In the genomic region with DNA sequence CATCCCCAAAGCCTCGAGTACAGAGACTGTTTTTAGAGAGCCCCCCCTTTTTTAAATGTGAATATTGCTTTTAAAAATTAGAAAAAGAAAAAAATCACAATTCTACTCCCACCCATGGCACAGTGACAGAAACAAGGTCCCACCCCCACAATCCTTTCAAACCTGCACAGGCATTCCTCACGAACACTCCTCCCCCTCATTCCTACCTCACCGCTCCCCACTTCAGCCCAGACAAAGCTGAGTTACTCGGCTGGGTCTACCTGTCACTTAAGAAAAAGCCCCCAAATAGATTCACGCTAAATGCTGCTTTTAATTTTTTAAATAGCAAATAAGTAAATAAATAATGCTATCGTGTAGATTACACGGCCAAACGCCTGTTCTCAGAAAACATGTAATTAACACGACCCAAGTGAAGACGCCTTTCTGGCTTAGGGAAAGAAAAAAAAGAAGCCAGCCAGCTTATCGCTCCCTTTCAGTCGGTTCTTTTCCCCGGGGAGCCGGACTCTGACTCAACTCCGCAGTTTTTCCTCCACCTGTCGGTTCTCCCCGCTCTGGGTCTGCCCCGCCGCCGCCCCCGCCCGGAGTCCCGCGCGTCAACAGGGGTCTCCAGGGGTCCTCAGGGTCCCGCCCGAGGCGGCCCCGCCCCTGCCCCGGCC, we compare ENCODE assay signal across 8 cellular contexts. TPM values are rescaled to one million over a fixed set of nuclear protein-coding genes. Genes with fewer than 3 reads are reported as not detected.
DNase-seq lines count a peak whose midpoint lies in the region; ATAC-seq and TF ChIP-seq lines count a peak whose summit lies in the region.

No MANE protein-coding gene starts in this region.

- H3K56ac ChIP-seq in IMR-90 (ENCODE audit: extremely low read depth, insufficient read depth, low read length) = no peak overlapping the region

- H2AK5ac ChIP-seq in IMR-90 (ENCODE audit: low read depth, low read length) = no peak overlapping the region

- H3K79me1 ChIP-seq in IMR-90 (ENCODE audit: low read depth in 1 of 2, low read length in 2 of 2) = no peaks in the 10 kb centered on the region

- H2BK120ac ChIP-seq in IMR-90 (ENCODE audit: low read depth, low read length) = no peak overlapping the region

- H2BK5ac ChIP-seq in IMR-90 (ENCODE audit: low read depth, low read length, poor library complexity, severe bottlenecking) = no peak overlapping the region

- H3K23ac ChIP-seq in IMR-90 (ENCODE audit: low read depth, low read length) = no peak overlapping the region

- H3K4me2 ChIP-seq in IMR-90 (ENCODE audit: low read depth, low read length) = peak overlapping the region; percentile 30; the same call in 1 of the 2 replicates

- no peak for TF ChIP-seq POLR2A in IMR-90 (IDR thresholded peaks at IDR 0.05; ENCODE audit: low read depth, low read length)

- POLR2A ChIA-PET in IMR-90 (lab: Charles Lee; ENCODE audit: unreplicated experiment) = no interaction called here

- WGBS in IMR-90 (ENCODE audit: extremely low coverage in 2 of 2, insufficient read length in 1 of 2), 2 experiments = 0% methylated on average over 1 of the region's 30 CpGs; no CpG with 5 or more reads in 1 of the 2 experiments

- H4K20me1 ChIP-seq in IMR-90 (ENCODE audit: insufficient read depth, low read length) = no peaks in the 10 kb centered on the region

- peak overlapping the region; percentile 63 for H2AK9ac ChIP-seq in IMR-90 (replicated peaks; ENCODE audit: low read depth, low read length, poor library complexity)

- H3K9ac ChIP-seq in IMR-90 (ENCODE audit: low read depth, low read length) = no peak overlapping the region; the same call in 1 of the 2 replicates

- no peak overlapping the region for H3K27ac ChIP-seq in IMR-90 (ENCODE audit: insufficient read depth, low read length)

- H3K36me3 ChIP-seq in GM06990 (ENCODE audit: control insufficient read depth, insufficient read depth, low read length) = no peaks in the 10 kb centered on the region
- H3K36me3 ChIP-seq in IMR-90 (ENCODE audit: control insufficient read depth, insufficient read depth, low read length) = no peaks in the 10 kb centered on the region

- no peaks in the 10 kb centered on the region for H3K4me1 ChIP-seq in IMR-90 (ENCODE audit: control insufficient read depth, insufficient read depth, low read length)

- CTCF ChIA-PET in IMR-90 (lab: Yijun Ruan, JAX) = no interaction called here

- no peak overlapping the region for H4K8ac ChIP-seq in IMR-90 (ENCODE audit: low read depth in 2 of 2, low read length in 2 of 2)

- no peak overlapping the region for H3K14ac ChIP-seq in IMR-90 (replicated peaks; ENCODE audit: low read depth, low read length)

- H3K4ac ChIP-seq in IMR-90 (ENCODE audit: low read depth, low read length) = no peak overlapping the region

- H3K27me3 ChIP-seq in GM06990 (replicated peaks; ENCODE audit: control insufficient read depth, insufficient read depth, low read length) = no peaks in the 10 kb centered on the region; the same call in 1 of the 2 replicates
- H3K27me3 ChIP-seq in IMR-90 (ENCODE audit: control insufficient read depth, insufficient read depth, low read length) = peaks cover 29% of the 10 kb centered on the region

- BruUV-seq in IMR-90 (replicated peaks; lab: Mats Ljungman, UMichigan) = no TSS peak

- no peaks in the 10 kb centered on the region for H3K27me3 Mint-ChIP-seq in activated naive CD8-positive, alpha-beta T cell treated with anti-CD3 and anti-CD28 coated beads for 36 hours

- ATAC-seq in IMR-90 (ENCODE audit: low read depth) = no peak
- ATAC-seq in stimulated activated effector memory CD8-positive, alpha-beta T cell treated with anti-CD3 and anti-CD28 coated beads, Interleukin-12 subunit alpha, Interleukin-12 subunit beta, amount 100 ng/mL, for 72 hours = no peak
- ATAC-seq in GM19467 (IDR thresholded peaks at IDR 0.05; ENCODE audit: unreplicated experiment) = no peak

- peak overlapping the region; percentile 79 for H2AFZ ChIP-seq in IMR-90 (replicated peaks; ENCODE audit: low read length, poor library complexity)

- TF ChIP-seq CTCF in GM06990 (IDR thresholded peaks at IDR 0.05; ENCODE audit: insufficient read depth, low read length, poor library complexity, severe bottlenecking) (no peak), IMR-90 (conservative IDR thresholded peaks at IDR 0.05; ENCODE audit: low read depth, low read length) (no peak)

- H3K9me1 ChIP-seq in IMR-90 (ENCODE audit: insufficient read depth, low read length) = no peaks in the 10 kb centered on the region

- no peak overlapping the region for H4K91ac ChIP-seq in IMR-90 (ENCODE audit: insufficient read depth, low read depth, low read length)

- no peak overlapping the region for H3K18ac ChIP-seq in IMR-90 (ENCODE audit: low read depth, low read length)

- H3K4me3 ChIP-seq in GM06990 (replicated peaks; ENCODE audit: low read depth, low read length) (peak overlapping the region; percentile 63), IMR-90 (ENCODE audit: insufficient read depth, low read depth, low read length) (peak overlapping the region; percentile 62)

- dilution Hi-C loops in IMR-90 (cut with HindIII; ENCODE audit: low sequenced_read_pairs, unreplicated experiment) = no loop called here

- TF ChIP-seq RAD21 in IMR-90 (IDR thresholded peaks at IDR 0.05; ENCODE audit: low read length) = no peak

- peak overlapping the region; percentile 85 for H3K4me3 Mint-ChIP-seq in activated naive CD8-positive, alpha-beta T cell treated with anti-CD3 and anti-CD28 coated beads for 36 hours
- H3K4me3 Mint-ChIP-seq in stimulated activated effector memory CD8-positive, alpha-beta T cell treated with anti-CD3 and anti-CD28 coated beads, Interleukin-12 subunit alpha, Interleukin-12 subunit beta, amount 100 ng/mL, for 72 hours = peak overlapping the region; percentile 87

- H3K36me3 Mint-ChIP-seq in activated naive CD8-positive, alpha-beta T cell treated with anti-CD3 and anti-CD28 coated beads for 36 hours = no peaks in the 10 kb centered on the region
- no peaks in the 10 kb centered on the region for H3K36me3 Mint-ChIP-seq in stimulated activated effector memory CD8-positive, alpha-beta T cell treated with anti-CD3 and anti-CD28 coated beads, Interleukin-12 subunit alpha, Interleukin-12 subunit beta, amount 100 ng/mL, for 72 hours

- H3K9me3 ChIP-seq in IMR-90 (ENCODE audit: control insufficient read depth, insufficient read depth, low read length) = no peaks in the 10 kb centered on the region

- H2BK20ac ChIP-seq in IMR-90 (ENCODE audit: low read depth, low read length) = no peak overlapping the region

- no peak overlapping the region for H2BK15ac ChIP-seq in IMR-90 (ENCODE audit: low read depth, low read length)

- in situ Hi-C loops in IMR-90 (cut with MboI; ENCODE audit: low sequenced_read_pairs) = no loop called here

- intact Hi-C loops in IMR-90 (cut with micrococcal nuclease) = loop anchor here (1.0 kb wide), 1 partner anchor 79 kb away; no protein-coding TSS in a partner anchor

- H3K4me1 Mint-ChIP-seq in activated naive CD8-positive, alpha-beta T cell treated with anti-CD3 and anti-CD28 coated beads for 36 hours = peaks cover 56% of the 10 kb centered on the region
- peaks cover 37% of the 10 kb centered on the region for H3K4me1 Mint-ChIP-seq in stimulated activated effector memory CD8-positive, alpha-beta T cell treated with anti-CD3 and anti-CD28 coated beads, Interleukin-12 subunit alpha, Interleukin-12 subunit beta, amount 100 ng/mL, for 72 hours

- peak overlapping the region; percentile 65 for H3K27ac Mint-ChIP-seq in activated naive CD8-positive, alpha-beta T cell treated with anti-CD3 and anti-CD28 coated beads for 36 hours
- no peak overlapping the region for H3K27ac Mint-ChIP-seq in stimulated activated effector memory CD8-positive, alpha-beta T cell treated with anti-CD3 and anti-CD28 coated beads, Interleukin-12 subunit alpha, Interleukin-12 subunit beta, amount 100 ng/mL, for 72 hours

- no peaks in the 10 kb centered on the region for H3K9me3 Mint-ChIP-seq in activated naive CD8-positive, alpha-beta T cell treated with anti-CD3 and anti-CD28 coated beads for 36 hours
- H3K9me3 Mint-ChIP-seq in stimulated activated effector memory CD8-positive, alpha-beta T cell treated with anti-CD3 and anti-CD28 coated beads, Interleukin-12 subunit alpha, Interleukin-12 subunit beta, amount 100 ng/mL, for 72 hours = no peaks in the 10 kb centered on the region

- DNase-seq in GM06990 (ENCODE audit: extremely low read depth, insufficient read length) (no peak), IMR-90 (no peak), iPS-NIHi11 (ENCODE audit: low spot score) (peak; percentile 29), DMS153 (lab: John Stamatoyannopoulos, UW) (no peak), foreskin melanocyte (no peak)
- DNase-seq in activated naive CD8-positive, alpha-beta T cell treated with anti-CD3 and anti-CD28 coated beads for 36 hours = no peak
- no peak for DNase-seq in stimulated activated effector memory CD8-positive, alpha-beta T cell treated with anti-CD3 and anti-CD28 coated beads, Interleukin-12 subunit alpha, Interleukin-12 subunit beta, amount 100 ng/mL, for 72 hours (ENCODE audit: low spot score in 2 of 2)

- no peak overlapping the region for H4K5ac ChIP-seq in IMR-90 (ENCODE audit: low read depth, low read length)

TF ChIP-seq in IMR-90, 13 proteins besides CTCF, POLR2A, EP300 and RAD21:
- TF ChIP-seq, protein P1, sequence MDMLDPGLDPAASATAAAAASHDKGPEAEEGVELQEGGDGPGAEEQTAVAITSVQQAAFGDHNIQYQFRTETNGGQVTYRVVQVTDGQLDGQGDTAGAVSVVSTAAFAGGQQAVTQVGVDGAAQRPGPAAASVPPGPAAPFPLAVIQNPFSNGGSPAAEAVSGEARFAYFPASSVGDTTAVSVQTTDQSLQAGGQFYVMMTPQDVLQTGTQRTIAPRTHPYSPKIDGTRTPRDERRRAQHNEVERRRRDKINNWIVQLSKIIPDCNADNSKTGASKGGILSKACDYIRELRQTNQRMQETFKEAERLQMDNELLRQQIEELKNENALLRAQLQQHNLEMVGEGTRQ (IDR thresholded peaks at IDR 0.05; ENCODE audit: low read depth, low read length) = no peak
- TF ChIP-seq NFE2L2 (IDR thresholded peaks at IDR 0.05; ENCODE audit: low read depth, low read length) = no peak
- no peak for TF ChIP-seq RFX5 (IDR thresholded peaks at IDR 0.05; ENCODE audit: low read depth, low read length)
- TF ChIP-seq MXI1 (IDR thresholded peaks at IDR 0.05; ENCODE audit: borderline replicate concordance, low read depth, low read length) = no peak
- TF ChIP-seq MAZ (IDR thresholded peaks at IDR 0.05; ENCODE audit: borderline replicate concordance, low read depth, low read length) = no peak
- no peak for TF ChIP-seq BHLHE40 (IDR thresholded peaks at IDR 0.05; ENCODE audit: low read depth, low read length)
- TF ChIP-seq FOS (IDR thresholded peaks at IDR 0.05; ENCODE audit: low read depth, low read length) = no peak

RNA-seq across cellular contexts. Expression of a gene that starts 0.7 kb away (rescaled TPM):
- 1.4 TPM in 2 replicates for total RNA-seq in IMR-90 (2012; rRNA removed)
- polyA plus RNA-seq in IMR-90 (2012; rRNA removed) = 0.39 and 0.44 TPM in 2 replicates
- 0.16 and 0.27 TPM in 2 replicates for polyA plus RNA-seq in IMR-90 (2012; cell fraction: cytosol; rRNA removed)
- 0.09 and 0.48 TPM in 2 replicates for polyA plus RNA-seq in IMR-90 (2012; cell fraction: nucleus; rRNA removed; ENCODE audit: low replicate concordance)
- 10 to 100 TPM; 11.0 to 12.3 TPM for total RNA-seq in activated naive CD8-positive, alpha-beta T cell treated with anti-CD3 and anti-CD28 coated beads for 36 hours
